In genomic region chr12:71135077-71135811, GRCh38 we compare ENCODE assay signal across 19 cellular contexts. TPM values are rescaled to one million over a fixed set of nuclear protein-coding genes. Genes with fewer than 3 reads are reported as not detected.
"Had no signal": no experiment of that assay in that cellular context is flagged by ENCODE, and none has a peak within 500 bp of the region (broad histone marks: within the 10 kb centered on the region; RNA-seq: fewer than 3 reads in every experiment).

No MANE protein-coding gene starts in this region.

- H3K27me3 Mint-ChIP-seq: stimulated activated naive CD8-positive, alpha-beta T cell treated with anti-CD3 and anti-CD28 coated beads, Interleukin-15, amount 100 ng/mL, for 72 hours had no signal

- ATAC-seq: naive thymus-derived CD8-positive, alpha-beta T cell; stimulated activated naive B cell treated with anti-CD40 and anti-IgM and Interleukin-4, amounts not matched to agents 10 μg/mL and 1 μg/mL and 100 μg/mL, for 72 hours; stimulated activated naive CD8-positive, alpha-beta T cell treated with anti-CD3 and anti-CD28 coated beads, Interleukin-15, amount 100 ng/mL, for 72 hours had no signal

- H3K36me3 ChIP-seq: sigmoid colon had no signal

- H3K27me3 ChIP-seq: sigmoid colon, testis had no signal

- H3K27ac Mint-ChIP-seq: naive thymus-derived CD8-positive, alpha-beta T cell; stimulated activated naive B cell treated with anti-CD40 and anti-IgM and Interleukin-4, amounts not matched to agents 10 μg/mL and 1 μg/mL and 100 μg/mL, for 72 hours had no signal

- H3K4me3 ChIP-seq: coronary artery, mucosa of descending colon, sigmoid colon, skin epidermis, testis had no signal

- H3K36me3 Mint-ChIP-seq: naive thymus-derived CD8-positive, alpha-beta T cell; stimulated activated naive B cell treated with anti-CD40 and anti-IgM and Interleukin-4, amounts not matched to agents 10 μg/mL and 1 μg/mL and 100 μg/mL, for 72 hours had no signal

- H3K27ac ChIP-seq: coronary artery, sigmoid colon, skin epidermis, testis had no signal

- H3K4me3 Mint-ChIP-seq: naive thymus-derived CD8-positive, alpha-beta T cell; stimulated activated naive B cell treated with anti-CD40 and anti-IgM and Interleukin-4, amounts not matched to agents 10 μg/mL and 1 μg/mL and 100 μg/mL, for 72 hours; stimulated activated naive CD8-positive, alpha-beta T cell treated with anti-CD3 and anti-CD28 coated beads, Interleukin-15, amount 100 ng/mL, for 72 hours had no signal

- H3K9me3 Mint-ChIP-seq: stimulated activated naive B cell treated with anti-CD40 and anti-IgM and Interleukin-4, amounts not matched to agents 10 μg/mL and 1 μg/mL and 100 μg/mL, for 72 hours had no signal

- H3K9me3 ChIP-seq: mucosa of descending colon, sigmoid colon, testis had no signal

- H3K4me1 Mint-ChIP-seq: naive thymus-derived CD8-positive, alpha-beta T cell; stimulated activated naive B cell treated with anti-CD40 and anti-IgM and Interleukin-4, amounts not matched to agents 10 μg/mL and 1 μg/mL and 100 μg/mL, for 72 hours; stimulated activated naive CD8-positive, alpha-beta T cell treated with anti-CD3 and anti-CD28 coated beads, Interleukin-15, amount 100 ng/mL, for 72 hours had no signal

- H3K4me1 ChIP-seq: sigmoid colon, testis had no signal

- DNase-seq: effector CD8-positive, alpha-beta T cell; foreskin melanocyte; head of caudate nucleus; hypothalamus; kidney glomerular epithelial cell; mucosa of descending colon; naive thymus-derived CD8-positive, alpha-beta T cell; posterior cingulate gyrus; sigmoid colon; stimulated activated CD4-positive, alpha-beta T cell treated with anti-CD3 and anti-CD28 coated beads, Interleukin-2, amount 100 ng/mL, for 24 hours; stimulated activated CD4-positive, alpha-beta T cell treated with anti-CD3 and anti-CD28 coated beads, Interleukin-4, amount 100 ng/mL, for 4 hours; stimulated activated naive B cell treated with anti-CD40 and anti-IgM and Interleukin-4, amounts not matched to agents 10 μg/mL and 1 μg/mL and 100 μg/mL, for 72 hours; stimulated activated naive CD8-positive, alpha-beta T cell treated with anti-CD3 and anti-CD28 coated beads, Interleukin-15, amount 100 ng/mL, for 72 hours; testis had no signal

RNA-seq across cellular contexts. Expression of gene TSPAN8, which starts 22.6 kb away (rescaled TPM):
- total RNA-seq: dermis microvascular lymphatic vessel endothelial cell; lung microvascular endothelial cell; naive thymus-derived CD8-positive, alpha-beta T cell had no signal
- polyA plus RNA-seq: naive thymus-derived CD8-positive, alpha-beta T cell; neural cell had no signal
